In the genomic region with DNA sequence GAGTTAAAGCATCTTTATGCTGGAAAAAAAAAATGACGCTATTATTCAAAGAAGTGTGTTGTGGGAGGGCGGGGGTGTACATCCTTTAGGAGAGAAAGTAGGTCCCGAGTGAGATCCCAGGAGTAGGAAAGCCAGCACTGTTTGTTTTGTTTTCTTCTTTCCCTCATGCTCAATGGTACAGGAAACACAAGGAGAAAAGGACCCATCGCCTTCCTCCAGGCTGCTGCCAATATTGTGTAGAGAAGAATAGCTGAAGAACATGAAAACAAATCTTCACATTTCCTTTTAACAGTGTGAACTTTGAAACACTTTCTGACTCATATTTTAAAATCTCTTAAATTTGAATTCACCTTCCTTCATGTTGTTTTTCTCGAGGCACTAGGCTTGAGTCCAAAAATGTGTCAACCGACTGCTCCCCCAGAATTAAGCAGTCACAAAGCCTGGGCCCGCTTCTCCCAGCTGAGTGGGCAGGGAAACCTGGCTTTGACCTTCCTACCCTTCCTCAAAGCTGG, we compare ENCODE assay signal across 12 cellular contexts. TPM values are rescaled to one million over a fixed set of nuclear protein-coding genes. Genes with fewer than 3 reads are reported as not detected.
A peak's percentile ranks its signal among the peaks of the same experiment; 100 is the strongest.
DNase-seq lines count a peak whose midpoint lies in the region; ATAC-seq and TF ChIP-seq lines count a peak whose summit lies in the region.
"Had no signal": no experiment of that assay in that cellular context is flagged by ENCODE, and none has a peak within 500 bp of the region (broad histone marks: within the 10 kb centered on the region; RNA-seq: fewer than 3 reads in every experiment).

No MANE protein-coding gene starts in this region.

- no peak overlapping the region for H2AFZ ChIP-seq in neural progenitor cell (replicated peaks)

- H3K9me3 Mint-ChIP-seq in activated CD4-positive, alpha-beta T cell treated with anti-CD3 and anti-CD28 coated beads, Interleukin-2, amount 10 ng/mL, durations not matched to agents 7 days and 5 days = no peaks in the 10 kb centered on the region
- no peaks in the 10 kb centered on the region for H3K9me3 Mint-ChIP-seq in activated CD4-positive, alpha-beta memory T cell treated with anti-CD3 and anti-CD28 coated beads for 36 hours
- no peaks in the 10 kb centered on the region for H3K9me3 Mint-ChIP-seq in endothelial cell (ENCODE audit: unreplicated experiment)
- no peaks in the 10 kb centered on the region for H3K9me3 Mint-ChIP-seq in stimulated activated effector memory CD8-positive, alpha-beta T cell treated with anti-CD3 and anti-CD28 coated beads, Interleukin-12 subunit alpha, Interleukin-12 subunit beta, amount 100 ng/mL, for 72 hours
- H3K9me3 Mint-ChIP-seq in neural progenitor cell = no peaks in the 10 kb centered on the region

- intact Hi-C loops in activated CD4-positive, alpha-beta memory T cell treated with anti-CD3 and anti-CD28 coated beads for 36 hours (cut with micrococcal nuclease) = loop anchor here (2.0 kb wide), 1 partner anchor 15 kb away; no protein-coding TSS in a partner anchor

- no peak overlapping the region for H3K27ac ChIP-seq in neural progenitor cell
- H3K27ac ChIP-seq in SJCRH30 = no peak overlapping the region

- H3K4me1 ChIP-seq in neural progenitor cell (peaks cover 13% of the 10 kb centered on the region), SJCRH30 (peaks cover 30% of the 10 kb centered on the region)

- peaks cover 87% of the 10 kb centered on the region for H3K4me1 Mint-ChIP-seq in activated CD4-positive, alpha-beta T cell treated with anti-CD3 and anti-CD28 coated beads, Interleukin-2, amount 10 ng/mL, durations not matched to agents 7 days and 5 days
- peaks cover 98% of the 10 kb centered on the region for H3K4me1 Mint-ChIP-seq in activated CD4-positive, alpha-beta memory T cell treated with anti-CD3 and anti-CD28 coated beads for 36 hours (ENCODE audit: low read depth)
- H3K4me1 Mint-ChIP-seq in endothelial cell (ENCODE audit: unreplicated experiment) (peaks cover 82% of the 10 kb centered on the region), neural progenitor cell (peaks cover 25% of the 10 kb centered on the region)
- peaks cover 81% of the 10 kb centered on the region for H3K4me1 Mint-ChIP-seq in stimulated activated effector memory CD8-positive, alpha-beta T cell treated with anti-CD3 and anti-CD28 coated beads, Interleukin-12 subunit alpha, Interleukin-12 subunit beta, amount 100 ng/mL, for 72 hours

- peaks cover 77% of the 10 kb centered on the region for H3K36me3 Mint-ChIP-seq in activated CD4-positive, alpha-beta T cell treated with anti-CD3 and anti-CD28 coated beads, Interleukin-2, amount 10 ng/mL, durations not matched to agents 7 days and 5 days (ENCODE audit: low read depth)
- H3K36me3 Mint-ChIP-seq in activated CD4-positive, alpha-beta memory T cell treated with anti-CD3 and anti-CD28 coated beads for 36 hours = peaks cover 66% of the 10 kb centered on the region
- H3K36me3 Mint-ChIP-seq in endothelial cell (ENCODE audit: low read depth, unreplicated experiment) = peaks cover 27% of the 10 kb centered on the region
- peaks cover 98% of the 10 kb centered on the region for H3K36me3 Mint-ChIP-seq in stimulated activated effector memory CD8-positive, alpha-beta T cell treated with anti-CD3 and anti-CD28 coated beads, Interleukin-12 subunit alpha, Interleukin-12 subunit beta, amount 100 ng/mL, for 72 hours
- no peaks in the 10 kb centered on the region for H3K36me3 Mint-ChIP-seq in neural progenitor cell

- no peaks in the 10 kb centered on the region for H3K9me3 ChIP-seq in neural progenitor cell (ENCODE audit: low read depth)
- no peaks in the 10 kb centered on the region for H3K9me3 ChIP-seq in SJCRH30 (replicated peaks)
- H3K9me3 ChIP-seq: gastroesophageal sphincter had no signal

- no peaks in the 10 kb centered on the region for H3F3A ChIP-seq in neural progenitor cell (ENCODE audit: low read depth)

- H3K4me2 ChIP-seq in neural progenitor cell = no peak overlapping the region

- POLR2A ChIA-PET in activated CD4-positive, alpha-beta T cell treated with anti-CD3 and anti-CD28 coated beads, Interleukin-2, amount 10 ng/mL, durations not matched to agents 7 days and 5 days (lab: Charles Lee) = interaction anchor here (0.6 kb wide), 1 partner anchor 108 kb away, joined by 3 read pairs; no protein-coding TSS in a partner anchor
- POLR2A ChIA-PET in activated CD4-positive, alpha-beta memory T cell treated with anti-CD3 and anti-CD28 coated beads for 36 hours (lab: Charles Lee) = interaction anchor here (0.8 to 1.3 kb wide), 3 partner anchors 12 to 45 kb away, joined by 3 to 5 read pairs (median 4); no protein-coding TSS in a partner anchor

- no peak for DNase-seq in activated CD4-positive, alpha-beta T cell treated with anti-CD3 and anti-CD28 coated beads, Interleukin-2, amount 10 ng/mL, durations not matched to agents 7 days and 5 days
- no peak for DNase-seq in activated CD4-positive, alpha-beta T cell treated with anti-CD3 and anti-CD28 coated beads, Interleukin-2, amount 50 U/mL, for 4 hours
- DNase-seq in activated CD4-positive, alpha-beta memory T cell treated with anti-CD3 and anti-CD28 coated beads for 36 hours = no peak
- DNase-seq in endothelial cell (ENCODE audit: low spot score) (no peak), neural progenitor cell (ENCODE audit: low spot score) (no peak), SJCRH30 (no peak), NCI-H510A treated with DMSO at 0.1 percent for 48 hours (lab: John Stamatoyannopoulos, UW) (no peak)
- DNase-seq in stimulated activated effector memory CD8-positive, alpha-beta T cell treated with anti-CD3 and anti-CD28 coated beads, Interleukin-12 subunit alpha, Interleukin-12 subunit beta, amount 100 ng/mL, for 72 hours (ENCODE audit: low spot score in 2 of 2) = no peak
- DNase-seq: effector memory CD4-positive, alpha-beta T cell; stimulated activated CD4-positive, alpha-beta T cell treated with anti-CD3 and anti-CD28 coated beads, Interleukin-12 subunit alpha, Interleukin-12 subunit beta, amount 100 ng/mL, for 4 hours; SW 1271 had no signal

- peak overlapping the region; percentile 88 for H3K27ac Mint-ChIP-seq in activated CD4-positive, alpha-beta T cell treated with anti-CD3 and anti-CD28 coated beads, Interleukin-2, amount 10 ng/mL, durations not matched to agents 7 days and 5 days
- H3K27ac Mint-ChIP-seq in activated CD4-positive, alpha-beta memory T cell treated with anti-CD3 and anti-CD28 coated beads for 36 hours = peak overlapping the region; percentile 92
- peak overlapping the region; percentile 93 for H3K27ac Mint-ChIP-seq in endothelial cell (ENCODE audit: unreplicated experiment)
- H3K27ac Mint-ChIP-seq in stimulated activated effector memory CD8-positive, alpha-beta T cell treated with anti-CD3 and anti-CD28 coated beads, Interleukin-12 subunit alpha, Interleukin-12 subunit beta, amount 100 ng/mL, for 72 hours = peak overlapping the region; percentile 53
- no peak overlapping the region for H3K27ac Mint-ChIP-seq in neural progenitor cell

- no peaks in the 10 kb centered on the region for H3K79me2 ChIP-seq in neural progenitor cell (ENCODE audit: low read depth)

- CTCF ChIA-PET in activated CD4-positive, alpha-beta T cell treated with anti-CD3 and anti-CD28 coated beads, Interleukin-2, amount 10 ng/mL, durations not matched to agents 7 days and 5 days (lab: Charles Lee) = interaction anchor here (1.5 to 1.8 kb wide), 2 partner anchors 11 to 12 kb away, joined by 4 to 6 read pairs; no protein-coding TSS in a partner anchor
- CTCF ChIA-PET in activated CD4-positive, alpha-beta memory T cell treated with anti-CD3 and anti-CD28 coated beads for 36 hours (lab: Charles Lee) = interaction anchor here (0.9 to 1.2 kb wide), 3 partner anchors 22 to 65 kb away, joined by 3 read pairs; a partner anchor contains a TSS

- TF ChIP-seq CTCF in endothelial cell (IDR thresholded peaks at IDR 0.05; ENCODE audit: unreplicated experiment) = no peak
- no peak for TF ChIP-seq CTCF in neural progenitor cell (IDR thresholded peaks at IDR 0.05)

- H4K20me1 ChIP-seq in neural progenitor cell (ENCODE audit: low read depth) = peaks cover 11% of the 10 kb centered on the region

- H3K27me3 ChIP-seq in neural progenitor cell (no peaks in the 10 kb centered on the region), SJCRH30 (no peaks in the 10 kb centered on the region)

- no peaks in the 10 kb centered on the region for H3K27me3 Mint-ChIP-seq in activated CD4-positive, alpha-beta T cell treated with anti-CD3 and anti-CD28 coated beads, Interleukin-2, amount 10 ng/mL, durations not matched to agents 7 days and 5 days
- H3K27me3 Mint-ChIP-seq in activated CD4-positive, alpha-beta memory T cell treated with anti-CD3 and anti-CD28 coated beads for 36 hours = no peaks in the 10 kb centered on the region
- H3K27me3 Mint-ChIP-seq in endothelial cell (ENCODE audit: unreplicated experiment) = peaks cover 11% of the 10 kb centered on the region
- peaks cover 21% of the 10 kb centered on the region for H3K27me3 Mint-ChIP-seq in neural progenitor cell (ENCODE audit: insufficient read depth, low read depth)

- no peak overlapping the region for H3K4me3 Mint-ChIP-seq in activated CD4-positive, alpha-beta T cell treated with anti-CD3 and anti-CD28 coated beads, Interleukin-2, amount 10 ng/mL, durations not matched to agents 7 days and 5 days
- peak overlapping the region; percentile 7 for H3K4me3 Mint-ChIP-seq in activated CD4-positive, alpha-beta memory T cell treated with anti-CD3 and anti-CD28 coated beads for 36 hours
- H3K4me3 Mint-ChIP-seq in endothelial cell (ENCODE audit: unreplicated experiment) = peak overlapping the region; percentile 74
- H3K4me3 Mint-ChIP-seq in stimulated activated effector memory CD8-positive, alpha-beta T cell treated with anti-CD3 and anti-CD28 coated beads, Interleukin-12 subunit alpha, Interleukin-12 subunit beta, amount 100 ng/mL, for 72 hours = peak overlapping the region; percentile 13
- H3K4me3 Mint-ChIP-seq in neural progenitor cell = no peak overlapping the region

- ATAC-seq in stimulated activated effector memory CD8-positive, alpha-beta T cell treated with anti-CD3 and anti-CD28 coated beads, Interleukin-12 subunit alpha, Interleukin-12 subunit beta, amount 100 ng/mL, for 72 hours = no peak
- ATAC-seq: gastroesophageal sphincter had no signal

- no peak overlapping the region for H3K4me3 ChIP-seq in neural progenitor cell
- no peak overlapping the region for H3K4me3 ChIP-seq in SJCRH30
- H3K4me3 ChIP-seq: gastroesophageal sphincter had no signal

- H3K36me3 ChIP-seq in neural progenitor cell = no peaks in the 10 kb centered on the region
- H3K36me3 ChIP-seq in SJCRH30 = no peaks in the 10 kb centered on the region
- H3K36me3 ChIP-seq: gastroesophageal sphincter had no signal

- no peak overlapping the region for H3K9ac ChIP-seq in neural progenitor cell

RNA-seq across cellular contexts. Expression of a gene that starts 22.3 kb away (rescaled TPM):
- total RNA-seq in activated CD4-positive, alpha-beta T cell treated with anti-CD3 and anti-CD28 coated beads, Interleukin-2, amount 10 ng/mL, durations not matched to agents 7 days and 5 days = 10 to 100 TPM; 63.6 to 67.4 TPM
- total RNA-seq in activated CD4-positive, alpha-beta memory T cell treated with anti-CD3 and anti-CD28 coated beads for 36 hours = 100 to 1,000 TPM; 111 to 114 TPM
- total RNA-seq in endothelial cell (ENCODE audit: unreplicated experiment) (46.9 TPM), neural progenitor cell (ENCODE audit: low replicate concordance) (0.95 and 1.6 TPM in 2 replicates)
- total RNA-seq in SJCRH30 (2014; rRNA removed; shearing (Covaris generic)) = 34.0 and 36.5 TPM in 2 replicates

Comparison
In these comparisons a context has a peak if more than half of its experiments do, and no peak if none do; other contexts are left out.
1. H3K4me3 Mint-ChIP-seq: peak in activated CD4-positive, alpha-beta memory T cell treated with anti-CD3 and anti-CD28 coated beads for 36 hours (single experiment), endothelial cell (single experiment) and stimulated activated effector memory CD8-positive, alpha-beta T cell treated with anti-CD3 and anti-CD28 coated beads, Interleukin-12 subunit alpha, Interleukin-12 subunit beta, amount 100 ng/mL, for 72 hours (single experiment); none in activated CD4-positive, alpha-beta T cell treated with anti-CD3 and anti-CD28 coated beads, Interleukin-2, amount 10 ng/mL, durations not matched to agents 7 days and 5 days (single experiment) and neural progenitor cell (single experiment).
2. RNA of a gene that starts 22.3 kb away (total RNA-seq): 111 to 114 TPM in activated CD4-positive, alpha-beta memory T cell treated with anti-CD3 and anti-CD28 coated beads for 36 hours, 63.6 to 67.4 TPM in activated CD4-positive, alpha-beta T cell treated with anti-CD3 and anti-CD28 coated beads, Interleukin-2, amount 10 ng/mL, durations not matched to agents 7 days and 5 days, 46.9 TPM in endothelial cell (single experiment) and 34.0 to 36.5 TPM in SJCRH30; 0.95 to 1.6 TPM in neural progenitor cell; every median in the first group is over 10 times any median in the second.